Comparison of ENCODE assay signal across 23 cellular contexts in genomic region chr10:4632757-4633156, GRCh38.
DNase-seq lines count a peak whose midpoint lies in the region; ATAC-seq and TF ChIP-seq lines count a peak whose summit lies in the region.
"Had no signal": no experiment of that assay in that cellular context is flagged by ENCODE, and none has a peak within 500 bp of the region (broad histone marks: within the 10 kb centered on the region; RNA-seq: fewer than 3 reads in every experiment).

No MANE protein-coding gene starts in this region.

- H3K9me3 Mint-ChIP-seq in type B pancreatic cell: peaks cover 13% of the 10 kb centered on the region

- H2BK120ac ChIP-seq in neuronal stem cell (ENCODE audit: low read depth, low read length): no peak overlapping the region

- H3K9me3 ChIP-seq in left ventricle myocardium inferior (replicated peaks): peaks cover 2% of the 10 kb centered on the region
- H3K9me3 ChIP-seq in neuronal stem cell (replicated peaks in 1 of 2; ENCODE audit: control insufficient read depth in 2 of 2, insufficient read depth in 1 of 2, low read depth in 1 of 2, low read length in 2 of 2): no peaks in the 10 kb centered on the region
- H3K9me3 ChIP-seq: SK-N-SH had no signal

- intact Hi-C loops in Right ventricle myocardium inferior (cut with DNase I): no loop called here
- intact Hi-C loops in cardiac septum (cut with DNase I): no loop called here
- intact Hi-C loops in left ventricle myocardium inferior (cut with micrococcal nuclease): no loop called here

- TF ChIP-seq CTCF in left ventricle myocardium inferior (IDR thresholded peaks at IDR 0.05; ENCODE audit: borderline replicate concordance) (no peak), type B pancreatic cell (conservative IDR thresholded peaks at IDR 0.05) (no peak)

- no peak overlapping the region for H4K91ac ChIP-seq in neuronal stem cell (ENCODE audit: low read depth, low read length, poor library complexity)

- ATAC-seq in Right ventricle myocardium inferior: peak; percentile 61
- no peak for ATAC-seq in HG03354 (IDR thresholded peaks at IDR 0.05; ENCODE audit: poor library complexity, severe bottlenecking, unreplicated experiment)
- ATAC-seq in HG02623 (IDR thresholded peaks at IDR 0.05; ENCODE audit: unreplicated experiment): no peak

- peak overlapping the region; percentile 47 for H3K27ac ChIP-seq in left ventricle myocardium inferior (replicated peaks)
- H3K27ac ChIP-seq in neuronal stem cell (replicated peaks; ENCODE audit: low read length): no peak overlapping the region
- H3K27ac ChIP-seq: 22Rv1; BLaER1 treated with 17β-estradiol and CSF1 and Interleukin-3, amounts not matched to agents 10 nM and 100 nM had no signal

- H3K27ac Mint-ChIP-seq in type B pancreatic cell: peak overlapping the region; percentile 98
- H3K27ac Mint-ChIP-seq: CD4-positive, alpha-beta memory T cell; H9 had no signal

- H3K14ac ChIP-seq in neuronal stem cell (ENCODE audit: low read length): no peak overlapping the region

- no peaks in the 10 kb centered on the region for H3K27me3 Mint-ChIP-seq in type B pancreatic cell
- H3K27me3 Mint-ChIP-seq: CD4-positive, alpha-beta memory T cell had no signal

- H3K27me3 ChIP-seq in left ventricle myocardium inferior (ENCODE audit: low read depth) (no peaks in the 10 kb centered on the region), neuronal stem cell (ENCODE audit: control insufficient read depth in 3 of 3, insufficient read depth in 3 of 3, low read depth in 1 of 3, low read length in 3 of 3) (no peaks in the 10 kb centered on the region)
- H3K27me3 ChIP-seq: BLaER1 treated with 17β-estradiol and CSF1 and Interleukin-3, amounts not matched to agents 10 nM and 100 nM had no signal

- no peak overlapping the region for H3K23ac ChIP-seq in neuronal stem cell (ENCODE audit: low read depth, low read length, poor library complexity)

- DNase-seq in Right ventricle myocardium inferior (ENCODE audit: missing footprints) (no peak), cardiac septum (ENCODE audit: low spot score) (no peak), left ventricle myocardium inferior (no peak), neuronal stem cell (ENCODE audit: low spot score) (no peak), type B pancreatic cell (ENCODE audit: extremely low spot score, unreplicated experiment) (no peak), NCI-H524 treated with DMSO at 0.1 percent for 48 hours (lab: John Stamatoyannopoulos, UW) (no peak)
- DNase-seq: Caco-2; CD4-positive, alpha-beta memory T cell; DMS153; H9; Karpas-422; MV-4-11; NCI-H1105 treated with DMSO at 0.1 percent for 48 hours; NCI-H2029 treated with DMSO at 0.1 percent for 48 hours; NCI-H226; NCI-H526; RPMI8226; SIG-M5; SK-N-SH had no signal

- peak overlapping the region; percentile 68 for H3K4me3 Mint-ChIP-seq in type B pancreatic cell
- H3K4me3 Mint-ChIP-seq: CD4-positive, alpha-beta memory T cell; H9 had no signal

- no peak overlapping the region for H3K4me3 ChIP-seq in left ventricle myocardium inferior
- H3K4me3 ChIP-seq in neuronal stem cell (ENCODE audit: low read length in 2 of 2): no peak overlapping the region
- H3K4me3 ChIP-seq: BLaER1 treated with 17β-estradiol and CSF1 and Interleukin-3, amounts not matched to agents 10 nM and 100 nM had no signal

- no peak overlapping the region for H2BK12ac ChIP-seq in neuronal stem cell (ENCODE audit: low read length)

- H3K18ac ChIP-seq in neuronal stem cell (ENCODE audit: low read length): no peak overlapping the region

- no peak overlapping the region for H4K8ac ChIP-seq in neuronal stem cell (ENCODE audit: low read depth, low read length)

- peaks cover 11% of the 10 kb centered on the region for H3K4me1 Mint-ChIP-seq in type B pancreatic cell (ENCODE audit: unreplicated experiment)

- H3K4me1 ChIP-seq in left ventricle myocardium inferior (peaks cover 16% of the 10 kb centered on the region), neuronal stem cell (ENCODE audit: control insufficient read depth in 2 of 2, insufficient read depth in 1 of 2, low read depth in 1 of 2, low read length in 2 of 2) (peaks cover 4% of the 10 kb centered on the region in 2 donors)
- H3K4me1 ChIP-seq: BLaER1 treated with 17β-estradiol and CSF1 and Interleukin-3, amounts not matched to agents 10 nM and 100 nM; Caco-2 had no signal

- no peaks in the 10 kb centered on the region for H3K36me3 ChIP-seq in left ventricle myocardium inferior
- no peaks in the 10 kb centered on the region for H3K36me3 ChIP-seq in neuronal stem cell (replicated peaks in 1 of 2; ENCODE audit: control insufficient read depth in 2 of 2, insufficient read depth in 2 of 2, low read length in 2 of 2)
- H3K36me3 ChIP-seq: BLaER1 treated with 17β-estradiol and CSF1 and Interleukin-3, amounts not matched to agents 10 nM and 100 nM had no signal

- no CpG with 5 or more reads among the region's 5 CpGs for WGBS in neuronal stem cell (ENCODE audit: extremely low coverage in 2 of 2, insufficient read length in 2 of 2, insufficient replicate concordance in 1 of 2), 2 donors

- no peaks in the 10 kb centered on the region for H3K79me1 ChIP-seq in neuronal stem cell (ENCODE audit: low read depth, low read length)

- H2BK5ac ChIP-seq in neuronal stem cell (ENCODE audit: low read length): no peak overlapping the region

- H3K9ac ChIP-seq in neuronal stem cell (ENCODE audit: low read depth, low read length, poor library complexity): no peak overlapping the region
- H3K9ac ChIP-seq: BLaER1 treated with 17β-estradiol and CSF1 and Interleukin-3, amounts not matched to agents 10 nM and 100 nM; SK-N-SH had no signal

- no peak overlapping the region for H2AK5ac ChIP-seq in neuronal stem cell (ENCODE audit: low read depth, low read length)

- peak overlapping the region; percentile 75 for H2AFZ ChIP-seq in neuronal stem cell (ENCODE audit: low read length)

- no peaks in the 10 kb centered on the region for H3K36me3 Mint-ChIP-seq in type B pancreatic cell

- H2BK15ac ChIP-seq in neuronal stem cell (ENCODE audit: low read length): no peak overlapping the region

- no peak overlapping the region for H3K4ac ChIP-seq in neuronal stem cell (ENCODE audit: low read length)

- no peak overlapping the region for H3K4me2 ChIP-seq in neuronal stem cell (ENCODE audit: insufficient read depth, low read length, poor library complexity, severe bottlenecking)
- H3K4me2 ChIP-seq: BLaER1 treated with 17β-estradiol and CSF1 and Interleukin-3, amounts not matched to agents 10 nM and 100 nM; SK-N-SH had no signal
